In genomic region chr1:17423781-17424245, GRCh38 we compare ENCODE assay signal across 17 cellular contexts. TPM values are rescaled to one million over a fixed set of nuclear protein-coding genes. Genes with fewer than 3 reads are reported as not detected.
DNase-seq lines count a peak whose midpoint lies in the region; ATAC-seq, FAIRE-seq and TF ChIP-seq lines count a peak whose summit lies in the region.
"Had no signal": no experiment of that assay in that cellular context is flagged by ENCODE, and none has a peak within 500 bp of the region (broad histone marks: within the 10 kb centered on the region; RNA-seq: fewer than 3 reads in every experiment).

No MANE protein-coding gene starts in this region.

- no peak overlapping the region for H3K4me3 ChIP-seq in H1 (ENCODE audit: extremely low read depth in 1 of 4, insufficient read depth in 2 of 4, low read depth in 3 of 4, low read length in 4 of 4)
- H3K4me3 ChIP-seq: thoracic aorta had no signal

- no peak overlapping the region for H2AFZ ChIP-seq in H1 (ENCODE audit: low read length)

- peaks cover 0 to 9% (median 0%) of the 10 kb centered on the region in 4 experiments; a peak in 4 of 7 replicates for H3K4me1 ChIP-seq in H1 (replicated peaks in 1 of 4; ENCODE audit: control insufficient read depth in 3 of 4, insufficient read depth in 4 of 4, low read length in 3 of 4)

- H3K9me3 Mint-ChIP-seq in activated CD8-positive, alpha-beta T cell treated with anti-CD3 and anti-CD28 coated beads for 36 hours = no peaks in the 10 kb centered on the region
- no peaks in the 10 kb centered on the region for H3K9me3 Mint-ChIP-seq in activated CD8-positive, alpha-beta T cell treated with anti-CD3 and anti-CD28 coated beads, Interleukin-2, amount 10 ng/mL, durations not matched to agents 7 days and 5 days (ENCODE audit: insufficient read depth)
- H3K9me3 Mint-ChIP-seq in CD14-positive monocyte = no peaks in the 10 kb centered on the region
- H3K9me3 Mint-ChIP-seq: activated T-cell treated with anti-CD3 and anti-CD28 coated beads, Interleukin-2, amount 50 U/mL, for 4 hours had no signal

- H4K8ac ChIP-seq in H1 (ENCODE audit: extremely low read depth, insufficient read depth, low read length) = no peak overlapping the region

- no peaks in the 10 kb centered on the region for H3K9me3 ChIP-seq in H1 (ENCODE audit: insufficient read depth in 2 of 2, low read depth in 1 of 2, low read length in 1 of 2)
- H3K9me3 ChIP-seq: thoracic aorta had no signal

- TF ChIP-seq POLR2A in H1 (IDR thresholded peaks at IDR 0.05; ENCODE audit: control extremely low read depth in 1 of 2, low read depth in 2 of 2, low read length in 2 of 2) (no peak), erythroblast (IDR thresholded peaks at IDR 0.05; ENCODE audit: low read length) (no peak)

- no peak for TF ChIP-seq RAD21 in H1 (IDR thresholded peaks at IDR 0.05 in 1 of 2, conservative IDR thresholded peaks at IDR 0.05 in 1 of 2; ENCODE audit: low read depth in 2 of 2, low read length in 2 of 2)

- no peak for FAIRE-seq in H1 (lab: Jason Lieb, UNC)

- no peak overlapping the region for H3K14ac ChIP-seq in H1 (ENCODE audit: insufficient read length)

- WGBS in H1 (ENCODE audit: extremely low coverage in 1 of 2, insufficient coverage in 1 of 2, insufficient read length in 1 of 2, insufficient replicate concordance in 2 of 2, low coverage in 1 of 2, low lambda C conversion rate in 2 of 2, missing lambda C conversion rate in 1 of 2), 2 experiments = 84% methylated on average over 13 of the region's 13 CpGs; no CpG with 5 or more reads in 1 of the 2 experiments

- H4K20me1 ChIP-seq in H1 (replicated peaks in 1 of 2; ENCODE audit: control insufficient read depth in 1 of 2, insufficient read depth in 2 of 2, low read length in 2 of 2) = peaks cover 43 to 57% of the 10 kb centered on the region in 2 experiments

- H3K4me3 Mint-ChIP-seq in activated CD8-positive, alpha-beta T cell treated with anti-CD3 and anti-CD28 coated beads for 36 hours = no peak overlapping the region
- H3K4me3 Mint-ChIP-seq in activated CD8-positive, alpha-beta T cell treated with anti-CD3 and anti-CD28 coated beads, Interleukin-2, amount 10 ng/mL, durations not matched to agents 7 days and 5 days = no peak overlapping the region
- H3K4me3 Mint-ChIP-seq in CD14-positive monocyte = no peak overlapping the region
- H3K4me3 Mint-ChIP-seq: activated T-cell treated with anti-CD3 and anti-CD28 coated beads, Interleukin-2, amount 50 U/mL, for 4 hours had no signal

- H3K27me3 Mint-ChIP-seq in activated CD8-positive, alpha-beta T cell treated with anti-CD3 and anti-CD28 coated beads for 36 hours = no peaks in the 10 kb centered on the region
- H3K27me3 Mint-ChIP-seq in activated CD8-positive, alpha-beta T cell treated with anti-CD3 and anti-CD28 coated beads, Interleukin-2, amount 10 ng/mL, durations not matched to agents 7 days and 5 days (ENCODE audit: low read depth) = no peaks in the 10 kb centered on the region
- H3K27me3 Mint-ChIP-seq in CD14-positive monocyte (ENCODE audit: low read depth in 3 of 3) = no peaks in the 10 kb centered on the region

- peaks cover 60 to 88% (median 82%) of the 10 kb centered on the region in 4 experiments for H3K36me3 ChIP-seq in H1 (ENCODE audit: control insufficient read depth in 2 of 4, insufficient read depth in 4 of 4, low read length in 3 of 4)

- no peak for DNase-seq in activated CD8-positive, alpha-beta T cell treated with anti-CD3 and anti-CD28 coated beads for 36 hours
- DNase-seq in activated CD8-positive, alpha-beta T cell treated with anti-CD3 and anti-CD28 coated beads, Interleukin-2, amount 10 ng/mL, durations not matched to agents 7 days and 5 days = no peak
- DNase-seq in H1 (ENCODE audit: low read depth in 1 of 2, low spot score in 2 of 2) (no peak), islet precursor cell (peak; percentile 67), erythroblast (lab: John Stamatoyannopoulos, UW) (no peak), CD14-positive monocyte (ENCODE audit: low spot score) (no peak)
- DNase-seq: activated T-cell treated with anti-CD3 and anti-CD28 coated beads, Interleukin-2, amount 50 U/mL, for 4 hours; brain microvascular endothelial cell; NCI-H2081 treated with DMSO at 0.1 percent for 48 hours; NK-92 treated with Interleukin-12 subunit alpha and Interleukin-12 subunit beta, amount 100 ng/mL, for 24 hours had no signal

- H3K23ac ChIP-seq in H1 (ENCODE audit: insufficient read length) = no peak overlapping the region

- H3K4me1 Mint-ChIP-seq in activated CD8-positive, alpha-beta T cell treated with anti-CD3 and anti-CD28 coated beads for 36 hours (ENCODE audit: low read depth) = peaks cover 28% of the 10 kb centered on the region
- peaks cover 11% of the 10 kb centered on the region for H3K4me1 Mint-ChIP-seq in activated CD8-positive, alpha-beta T cell treated with anti-CD3 and anti-CD28 coated beads, Interleukin-2, amount 10 ng/mL, durations not matched to agents 7 days and 5 days (ENCODE audit: low read depth)
- peaks cover 5% of the 10 kb centered on the region for H3K4me1 Mint-ChIP-seq in CD14-positive monocyte

- H3K79me2 ChIP-seq in H1 (ENCODE audit: control insufficient read depth in 1 of 2, insufficient read depth in 2 of 2, low read length in 2 of 2) = peaks cover 4 to 66% of the 10 kb centered on the region in 2 experiments

- TF ChIP-seq CTCF in activated CD8-positive, alpha-beta T cell treated with anti-CD3 and anti-CD28 coated beads for 36 hours (IDR thresholded peaks at IDR 0.05) = no peak
- TF ChIP-seq CTCF in H1 (IDR thresholded peaks at IDR 0.05; ENCODE audit: control extremely low read depth in 1 of 3, insufficient read depth in 1 of 3, low read depth in 1 of 3, low read length in 3 of 3) = peak in 1 of 3 experiments; percentile 0; a peak in 1 of 4 replicates
- TF ChIP-seq CTCF in CD14-positive monocyte (IDR thresholded peaks at IDR 0.05) = no peak

- H3K4me2 ChIP-seq in H1 (ENCODE audit: insufficient read depth in 1 of 2, low read depth in 2 of 2, low read length in 2 of 2) = no peak overlapping the region

- H3K23me2 ChIP-seq in H1 (ENCODE audit: low read depth, low read length) = no peaks in the 10 kb centered on the region

- CTCF ChIA-PET in activated CD8-positive, alpha-beta T cell treated with anti-CD3 and anti-CD28 coated beads for 36 hours (lab: Charles Lee) = no interaction called here
- CTCF ChIA-PET in activated CD8-positive, alpha-beta T cell treated with anti-CD3 and anti-CD28 coated beads, Interleukin-2, amount 10 ng/mL, durations not matched to agents 7 days and 5 days (lab: Charles Lee) = interaction anchor here (1.1 kb wide), 1 partner anchor 88 kb away, joined by 3 read pairs; no protein-coding TSS in a partner anchor
- CTCF ChIA-PET in H1 (lab: Charles Lee; ENCODE audit: partially characterized antibody) = interaction anchor here (0.6 to 2.1 kb wide), 8 partner anchors 10 to 74 kb away, joined by 3 to 7 read pairs (median 4); no protein-coding TSS in a partner anchor

- no peaks in the 10 kb centered on the region for H3K27me3 ChIP-seq in H1 (replicated peaks in 1 of 4; ENCODE audit: control insufficient read depth in 3 of 4, extremely low read depth in 1 of 4, insufficient read depth in 3 of 4, low read length in 3 of 4)
- H3K27me3 ChIP-seq: brain microvascular endothelial cell had no signal

- H3K9ac ChIP-seq in H1 (replicated peaks in 1 of 4; ENCODE audit: extremely low read depth in 1 of 4, low read depth in 3 of 4, low read length in 3 of 4) = no peak overlapping the region

- no peak overlapping the region for H2BK15ac ChIP-seq in H1 (ENCODE audit: low read length)

- no peak overlapping the region for H3K56ac ChIP-seq in H1 (replicated peaks; ENCODE audit: insufficient read length, low read depth, low read length)

- H3K79me1 ChIP-seq in H1 (ENCODE audit: low read depth, low read length) = peaks cover 17% of the 10 kb centered on the region

- no peak overlapping the region for H2AK5ac ChIP-seq in H1 (ENCODE audit: low read depth, low read length)

- H3K4ac ChIP-seq in H1 (replicated peaks; ENCODE audit: insufficient read length, low read depth, low read length) = no peak overlapping the region

- H2BK20ac ChIP-seq in H1 (ENCODE audit: low read length) = no peak overlapping the region

- intact Hi-C loops in activated CD8-positive, alpha-beta T cell treated with anti-CD3 and anti-CD28 coated beads for 36 hours (cut with micrococcal nuclease) = no loop called here
- intact Hi-C loops in CD14-positive monocyte (cut with micrococcal nuclease) = no loop called here

- no peak overlapping the region for H4K5ac ChIP-seq in H1 (ENCODE audit: insufficient read length, low read depth, low read length)

- no peak overlapping the region for H3K27ac ChIP-seq in H1 (ENCODE audit: low read depth, low read length)
- peak overlapping the region; percentile 27 for H3K27ac ChIP-seq in temporal lobe (ENCODE audit: low read depth, low read length)
- H3K27ac ChIP-seq: brain microvascular endothelial cell, thoracic aorta had no signal

- POLR2A ChIA-PET in activated CD8-positive, alpha-beta T cell treated with anti-CD3 and anti-CD28 coated beads for 36 hours (lab: Charles Lee) = interaction anchor here (0.6 to 3.0 kb wide), 3 partner anchors 11 to 16 kb away, joined by 3 to 15 read pairs (median 3); no protein-coding TSS in a partner anchor
- POLR2A ChIA-PET in activated CD8-positive, alpha-beta T cell treated with anti-CD3 and anti-CD28 coated beads, Interleukin-2, amount 10 ng/mL, durations not matched to agents 7 days and 5 days (lab: Charles Lee) = no interaction called here
- POLR2A ChIA-PET in H1 (lab: Charles Lee; ENCODE audit: partially characterized antibody) = interaction anchor here (0.9 to 9.0 kb wide), 4 partner anchors 11 to 19 kb away, joined by 3 to 146 read pairs (median 4); partner anchors contain the start of gene RCC2

- peaks cover 73% of the 10 kb centered on the region for H3K36me3 Mint-ChIP-seq in activated CD8-positive, alpha-beta T cell treated with anti-CD3 and anti-CD28 coated beads for 36 hours (ENCODE audit: low read depth)
- H3K36me3 Mint-ChIP-seq in activated CD8-positive, alpha-beta T cell treated with anti-CD3 and anti-CD28 coated beads, Interleukin-2, amount 10 ng/mL, durations not matched to agents 7 days and 5 days (ENCODE audit: low read depth) = peaks cover 74% of the 10 kb centered on the region
- H3K36me3 Mint-ChIP-seq in CD14-positive monocyte = peaks cover 91 to 100% of the 10 kb centered on the region in 2 donors

- no peak overlapping the region for H2BK120ac ChIP-seq in H1 (replicated peaks; ENCODE audit: low read depth, low read length)

- no peak overlapping the region; the same call in 1 of the 2 replicates for H2BK5ac ChIP-seq in H1 (ENCODE audit: low read depth, low read length)

- no peak overlapping the region for H3K18ac ChIP-seq in H1 (ENCODE audit: extremely low read depth, low read length)

- no peak for TF ChIP-seq EP300 in H1 (IDR thresholded peaks at IDR 0.05; ENCODE audit: borderline replicate concordance in 1 of 2, low read depth in 2 of 2, low read length in 2 of 2)

- no peak for ATAC-seq in activated CD8-positive, alpha-beta T cell treated with anti-CD3 and anti-CD28 coated beads for 36 hours
- ATAC-seq in activated CD8-positive, alpha-beta T cell treated with anti-CD3 and anti-CD28 coated beads, Interleukin-2, amount 10 ng/mL, durations not matched to agents 7 days and 5 days = no peak
- ATAC-seq in HG03439 (IDR thresholded peaks at IDR 0.05; ENCODE audit: unreplicated experiment) = no peak
- ATAC-seq: activated T-cell treated with anti-CD3 and anti-CD28 coated beads, Interleukin-2, amount 50 U/mL, for 4 hours had no signal

- H3K27ac Mint-ChIP-seq in activated CD8-positive, alpha-beta T cell treated with anti-CD3 and anti-CD28 coated beads for 36 hours = peak overlapping the region; percentile 2
- no peak overlapping the region for H3K27ac Mint-ChIP-seq in activated CD8-positive, alpha-beta T cell treated with anti-CD3 and anti-CD28 coated beads, Interleukin-2, amount 10 ng/mL, durations not matched to agents 7 days and 5 days
- H3K27ac Mint-ChIP-seq in CD14-positive monocyte = peak overlapping the region in 3 of 7 donors; percentile 26 to 52 (median 33)

- H2BK12ac ChIP-seq in H1 (ENCODE audit: low read depth, low read length) = no peak overlapping the region

- H4K91ac ChIP-seq in H1 (replicated peaks; ENCODE audit: insufficient read length, low read length) = no peak overlapping the region

RNA-seq across cellular contexts. Expression of gene RCC2, which starts 15.7 kb away (rescaled TPM):
- 100 to 1,000 TPM; 145 to 147 TPM for total RNA-seq in activated CD8-positive, alpha-beta T cell treated with anti-CD3 and anti-CD28 coated beads for 36 hours
- 100 to 1,000 TPM; 151 to 152 TPM for total RNA-seq in activated CD8-positive, alpha-beta T cell treated with anti-CD3 and anti-CD28 coated beads, Interleukin-2, amount 10 ng/mL, durations not matched to agents 7 days and 5 days
- 454 and 455 TPM in 2 replicates for total RNA-seq in H1 (2021; fragmentation: NEBNext Ultra II Directional; extraction: Animal tissue kit (Norgen Biotek cat#: 25700))
- polyA plus RNA-seq in H1 (2011; rRNA removed) (229 and 389 TPM in 2 replicates), CD14-positive monocyte (10 to 100 TPM; 22.3 to 40.9 TPM)
- polyA plus RNA-seq in H1 (2011; cell fraction: cytosol; rRNA removed) = 208 TPM
- 390 TPM for polyA plus RNA-seq in H1 (2011; cell fraction: nucleus; rRNA removed)
- 308 to 381 TPM (median 333 TPM) in 4 replicates for polyA plus RNA-seq in H1 (2012, experiment 1 of 2)
- 197 TPM for polyA plus RNA-seq in H1 (2012, experiment 2 of 2)
- polyA plus RNA-seq in H1 (2013, experiment 1 of 2) = 230 TPM
- 221 TPM for polyA plus RNA-seq in H1 (2013, experiment 2 of 2)
- polyA minus RNA-seq in H1 (2011; rRNA and poly(A)+ RNA removed) = 172 and 251 TPM in 2 replicates
- 193 TPM for polyA minus RNA-seq in H1 (2011; cell fraction: cytosol; rRNA and poly(A)+ RNA removed)
- 82.4 TPM for polyA minus RNA-seq in H1 (2011; cell fraction: nucleus; rRNA and poly(A)+ RNA removed)
- 17.5 TPM for total RNA-seq in temporal lobe

RNA-seq across cellular contexts. Expression of gene PADI6, which starts 51.8 kb away (rescaled TPM):
- total RNA-seq in activated CD8-positive, alpha-beta T cell treated with anti-CD3 and anti-CD28 coated beads for 36 hours = not detected
- not detected for total RNA-seq in activated CD8-positive, alpha-beta T cell treated with anti-CD3 and anti-CD28 coated beads, Interleukin-2, amount 10 ng/mL, durations not matched to agents 7 days and 5 days
- not detected in 2 replicates for total RNA-seq in H1 (2021; fragmentation: NEBNext Ultra II Directional; extraction: Animal tissue kit (Norgen Biotek cat#: 25700))
- polyA plus RNA-seq in H1 (2011; rRNA removed) (not detected in 2 replicates), CD14-positive monocyte (under 1 TPM; 0.66 to 0.78 TPM)
- not detected for polyA plus RNA-seq in H1 (2011; cell fraction: cytosol; rRNA removed)
- polyA plus RNA-seq in H1 (2011; cell fraction: nucleus; rRNA removed) = not detected
- polyA plus RNA-seq in H1 (2012, experiment 1 of 2) = not detected in 4 replicates
- polyA plus RNA-seq in H1 (2012, experiment 2 of 2) = not detected
- polyA plus RNA-seq in H1 (2013, experiment 1 of 2) = not detected
- polyA plus RNA-seq in H1 (2013, experiment 2 of 2) = not detected
- not detected in 2 replicates for polyA minus RNA-seq in H1 (2011; rRNA and poly(A)+ RNA removed)
- polyA minus RNA-seq in H1 (2011; cell fraction: cytosol; rRNA and poly(A)+ RNA removed) = not detected
- not detected for polyA minus RNA-seq in H1 (2011; cell fraction: nucleus; rRNA and poly(A)+ RNA removed)
- total RNA-seq in temporal lobe = not detected
- total RNA-seq: A172; activated T-cell treated with anti-CD3 and anti-CD28 coated beads, Interleukin-2, amount 50 U/mL, for 4 hours; epithelial cell of proximal tubule; myocyte; skeletal muscle tissue; thoracic aorta had no signal
